8 cellular contexts compared by ENCODE assay signal in the genomic region with DNA sequence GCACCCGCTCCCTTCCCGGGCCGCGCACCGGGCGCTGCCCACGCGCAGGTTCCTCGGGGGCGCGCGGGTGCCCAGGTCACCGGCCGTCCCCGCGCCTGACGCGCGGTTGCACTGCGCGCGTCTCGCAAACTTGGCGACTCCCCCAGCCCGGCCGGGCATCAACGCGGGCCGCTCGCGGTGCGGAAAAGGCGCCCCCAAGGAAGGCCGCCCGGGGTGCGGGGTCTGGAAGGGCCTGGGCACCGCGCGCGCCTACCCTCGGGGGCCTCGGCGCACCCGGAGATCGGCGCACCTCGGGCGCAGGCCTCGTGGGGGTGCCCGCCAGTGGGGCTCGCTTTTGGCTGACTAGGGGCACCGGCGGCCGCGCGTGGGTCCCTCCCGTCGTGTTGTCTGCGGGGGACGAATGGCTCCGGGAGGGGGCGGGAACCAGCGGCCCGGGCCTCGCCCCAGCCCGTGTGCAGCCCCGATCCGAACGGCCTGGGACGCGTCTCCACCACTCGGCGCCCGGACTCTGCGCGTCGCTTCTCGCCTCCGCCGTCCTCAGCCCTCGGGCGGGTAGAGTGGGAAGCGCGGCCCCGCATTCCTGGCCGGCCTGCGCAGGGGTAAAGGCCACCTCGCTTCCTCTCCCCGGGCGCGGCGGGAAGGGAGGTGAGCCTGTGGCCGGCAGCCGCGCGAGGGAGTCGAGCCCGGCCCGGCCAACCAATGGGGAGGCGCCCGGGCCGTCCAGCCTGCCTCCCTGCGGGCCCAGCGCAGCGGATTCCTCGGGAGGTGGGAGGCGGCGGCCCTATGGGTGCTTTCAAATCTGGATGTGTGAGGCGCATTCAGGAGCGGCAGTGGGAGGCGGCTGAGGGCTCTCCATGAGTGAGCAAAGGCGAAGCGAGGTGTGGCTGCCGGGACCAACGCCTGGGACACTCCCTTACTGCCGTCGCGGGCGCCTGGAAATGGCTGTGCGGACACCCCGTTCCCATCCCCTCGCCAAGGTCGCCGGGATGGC. TPM values are rescaled to one million over a fixed set of nuclear protein-coding genes. Genes with fewer than 3 reads are reported as not detected.
DNase-seq lines count a peak whose midpoint lies in the region; ATAC-seq, FAIRE-seq and TF ChIP-seq lines count a peak whose summit lies in the region.

No MANE protein-coding gene starts in this region.

- H3K9me3 ChIP-seq in A673 (ENCODE audit: low read depth, low read length, poor library complexity, severe bottlenecking) = no peaks in the 10 kb centered on the region
- no peaks in the 10 kb centered on the region for H3K9me3 ChIP-seq in lower lobe of right lung
- no peaks in the 10 kb centered on the region for H3K9me3 ChIP-seq in uterus

- H3K4me3 ChIP-seq in A673 (ENCODE audit: low read depth, low read length, poor library complexity, severe bottlenecking) (peak overlapping the region; percentile 43), bronchial epithelial cell (ENCODE audit: low read depth, low read length) (peak overlapping the region; percentile 23), lower lobe of right lung (peak overlapping the region; percentile 61), uterus (peak overlapping the region; percentile 35 to 60)

- CTCF ChIA-PET in A673 (lab: Charles Lee) = no interaction called here

- DNase-seq in A673 (ENCODE audit: low spot score) (no peak), bronchial epithelial cell (ENCODE audit: low read depth) (peak; percentile 22), lower lobe of right lung (no peak), uterus (peak; percentile 58 to 68), AG20443 (ENCODE audit: low spot score) (no peak)

- POLR2A ChIA-PET in A673 (lab: Charles Lee; ENCODE audit: low non-redundant PET) = no interaction called here

- intact Hi-C loops in A673 (cut with micrococcal nuclease; ENCODE audit: unreplicated experiment) (no loop called here), lower lobe of right lung (cut with DNase I) (no loop called here), uterus (cut with DNase I; ENCODE audit: low total_unique reads) (no loop called here)

- H3K4me1 ChIP-seq in A673 (ENCODE audit: insufficient read depth, low read length, poor library complexity, severe bottlenecking) (no peaks in the 10 kb centered on the region), lower lobe of right lung (peaks cover 45% of the 10 kb centered on the region), uterus (peaks cover 0 to 24% of the 10 kb centered on the region in 2 donors)

- H3K36me3 ChIP-seq in A673 (ENCODE audit: insufficient read depth, low read length, poor library complexity, severe bottlenecking) (no peaks in the 10 kb centered on the region), bronchial epithelial cell (ENCODE audit: control insufficient read depth, insufficient read depth, low read length) (no peaks in the 10 kb centered on the region), lower lobe of right lung (no peaks in the 10 kb centered on the region), uterus (no peaks in the 10 kb centered on the region)

- ATAC-seq in HG02678 (IDR thresholded peaks at IDR 0.05; ENCODE audit: unreplicated experiment) (peak; percentile 11), lower lobe of right lung (peak; percentile 49 to 62), GM19395 (IDR thresholded peaks at IDR 0.05; ENCODE audit: unreplicated experiment) (no peak), GM21825 (IDR thresholded peaks at IDR 0.05; ENCODE audit: unreplicated experiment) (no peak)

- H3K27ac ChIP-seq in A673 (ENCODE audit: low read depth, low read length, poor library complexity, severe bottlenecking) = no peak overlapping the region
- H3K27ac ChIP-seq in lower lobe of right lung = peak overlapping the region; percentile 77
- peak overlapping the region; percentile 63 to 72 for H3K27ac ChIP-seq in uterus

- TF ChIP-seq POLR2A in uterus (IDR thresholded peaks at IDR 0.05) = no peak

- FAIRE-seq in bronchial epithelial cell (lab: Jason Lieb, UNC) = no peak

- TF ChIP-seq CTCF in A673 (conservative IDR thresholded peaks at IDR 0.05; ENCODE audit: low read depth, low read length) = no peak
- TF ChIP-seq CTCF in bronchial epithelial cell (IDR thresholded peaks at IDR 0.05; ENCODE audit: insufficient read depth, low read length, severe bottlenecking) = no peak
- peak; percentile 8 for TF ChIP-seq CTCF in lower lobe of right lung (IDR thresholded peaks at IDR 0.05)
- TF ChIP-seq CTCF in uterus (IDR thresholded peaks at IDR 0.05) = no peak

- H3K27me3 ChIP-seq in A673 (replicated peaks; ENCODE audit: insufficient read depth, low read depth, low read length, poor library complexity) = peaks cover 38% of the 10 kb centered on the region
- H3K27me3 ChIP-seq in bronchial epithelial cell (ENCODE audit: control insufficient read depth, insufficient read depth, low read length) = peaks cover 12% of the 10 kb centered on the region
- H3K27me3 ChIP-seq in lower lobe of right lung (ENCODE audit: low read depth) = peaks cover 4% of the 10 kb centered on the region
- no peaks in the 10 kb centered on the region for H3K27me3 ChIP-seq in uterus

- no TSS peak for BruUV-seq in A673 (replicated peaks; lab: Mats Ljungman, UMichigan)

RNA-seq across cellular contexts. Expression of a gene that starts 0.9 kb away (rescaled TPM):
- 0.96 and 1.1 TPM in 2 replicates for total RNA-seq in A673 (2021)
- 0.53 and 2.0 TPM in 2 replicates for total RNA-seq in bronchial epithelial cell
- total RNA-seq in lower lobe of right lung = 9.9 TPM
- 10 to 100 TPM in 3 of 4 donors, 1 to 10 TPM in 1; 5.0 to 62.8 (median 38.8) TPM for total RNA-seq in uterus

RNA-seq across cellular contexts. Expression of a gene that starts 29.3 kb away (rescaled TPM):
- total RNA-seq in A673 (2021) = not detected in 2 replicates
- not detected in 2 replicates for total RNA-seq in bronchial epithelial cell
- total RNA-seq in lower lobe of right lung = not detected
- total RNA-seq in uterus = not detected

RNA-seq across cellular contexts. Expression of a gene that starts 33.1 kb away (rescaled TPM):
- 80.1 and 89.9 TPM in 2 replicates for total RNA-seq in A673 (2021)
- 172 and 184 TPM in 2 replicates for total RNA-seq in bronchial epithelial cell
- total RNA-seq in lower lobe of right lung = 76.9 TPM
- total RNA-seq in uterus = 10 to 100 TPM; 44.1 to 77.8 (median 62.0) TPM

Comparison
In these comparisons a context has a peak if more than half of its experiments do, and no peak if none do; other contexts are left out.
1. DNase-seq: peak in bronchial epithelial cell (single experiment) and uterus (2 of 2); none in A673 (single experiment), lower lobe of right lung (single experiment) and AG20443 (single experiment).
2. ATAC-seq: peak in HG02678 (single experiment) and lower lobe of right lung (2 of 2); none in GM19395 (single experiment) and GM21825 (single experiment).
3. Peak in every context shown above with its lines, with median percentiles within 50 percentile points of each other: H3K4me3 ChIP-seq.